In the genomic region with DNA sequence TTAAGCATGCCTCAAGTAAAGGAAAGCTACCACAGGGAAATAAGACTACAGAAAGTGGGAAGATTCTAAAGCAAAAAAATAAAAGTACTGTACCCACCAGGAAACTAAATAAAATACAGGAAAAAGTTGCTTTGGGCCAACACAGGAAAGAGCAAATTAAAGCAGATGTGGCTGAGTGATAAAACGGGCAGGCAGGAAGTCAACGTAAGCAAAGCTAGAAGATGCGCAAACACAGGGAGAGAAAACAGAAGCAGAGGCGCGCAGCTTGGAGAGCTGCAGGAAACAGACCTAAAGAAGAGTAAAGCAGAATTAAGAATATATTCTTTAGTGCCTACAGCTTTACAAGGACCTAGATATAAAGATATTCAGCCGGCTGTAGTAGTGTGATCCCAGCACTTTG, we compare ENCODE assay signal across 12 cellular contexts. TPM values are rescaled to one million over a fixed set of nuclear protein-coding genes. Genes with fewer than 3 reads are reported as not detected.
A peak's percentile ranks its signal among the peaks of the same experiment; 100 is the strongest.
DNase-seq lines count a peak whose midpoint lies in the region; ATAC-seq and TF ChIP-seq lines count a peak whose summit lies in the region.
"Had no signal": no experiment of that assay in that cellular context is flagged by ENCODE, and none has a peak within 500 bp of the region (broad histone marks: within the 10 kb centered on the region; RNA-seq: fewer than 3 reads in every experiment).

No MANE protein-coding gene starts in this region.

- DNase-seq in activated CD4-positive, alpha-beta T cell treated with anti-CD3 and anti-CD28 coated beads for 1 hour, result peak; percentile 37
- no peak for DNase-seq in activated CD4-positive, alpha-beta T cell treated with anti-CD3 and anti-CD28 coated beads, Interleukin-2, amount 50 U/mL, for 4 hours
- DNase-seq in activated T-cell treated with anti-CD3 and anti-CD28 coated beads for 4 hours, result peak; percentile 23
- no peak for DNase-seq in heart right ventricle
- no peak for DNase-seq in stimulated activated naive CD8-positive, alpha-beta T cell treated with anti-CD3 and anti-CD28 coated beads, Interleukin-15, amount 100 ng/mL, for 72 hours
- no peak for DNase-seq in type B pancreatic cell (ENCODE audit: extremely low spot score, unreplicated experiment)
- DNase-seq in ureter (ENCODE audit: low spot score), result no peak
- DNase-seq: brain microvascular endothelial cell, hippocampal formation, NCI-H187 treated with DMSO at 0.1 percent for 48 hours had no signal

- ATAC-seq in heart right ventricle (peak in 6 of 8 donors; percentile 54 to 81 (median 63)), GM18873 (IDR thresholded peaks at IDR 0.05; ENCODE audit: low FRiP score, unreplicated experiment) (no peak)
- no peak for ATAC-seq in stimulated activated naive CD8-positive, alpha-beta T cell treated with anti-CD3 and anti-CD28 coated beads, Interleukin-15, amount 100 ng/mL, for 72 hours

- H3K27ac Mint-ChIP-seq in stimulated activated naive CD8-positive, alpha-beta T cell treated with anti-CD3 and anti-CD28 coated beads, Interleukin-15, amount 100 ng/mL, for 72 hours, result peak overlapping the region; percentile 57 to 72
- no peak overlapping the region for H3K27ac Mint-ChIP-seq in type B pancreatic cell

- TF ChIP-seq CTCF in heart right ventricle (IDR thresholded peaks at IDR 0.05) (no peak), type B pancreatic cell (conservative IDR thresholded peaks at IDR 0.05) (no peak)

- peaks cover 33% of the 10 kb centered on the region for H3K36me3 Mint-ChIP-seq in type B pancreatic cell

- peaks cover 68% of the 10 kb centered on the region for H3K4me1 Mint-ChIP-seq in stimulated activated naive CD8-positive, alpha-beta T cell treated with anti-CD3 and anti-CD28 coated beads, Interleukin-15, amount 100 ng/mL, for 72 hours
- H3K4me1 Mint-ChIP-seq in type B pancreatic cell (ENCODE audit: unreplicated experiment), result no peaks in the 10 kb centered on the region

- peak overlapping the region in 7 of 10 donors; percentile 46 to 87 (median 56) for H3K27ac ChIP-seq in heart right ventricle
- H3K27ac ChIP-seq: brain microvascular endothelial cell, pancreas had no signal

- intact Hi-C loops in heart right ventricle (cut with DNase I), result no loop called here

- no peaks in the 10 kb centered on the region for H3K9me3 ChIP-seq in heart right ventricle
- H3K9me3 ChIP-seq: pancreas had no signal

- H3K4me3 ChIP-seq in heart right ventricle, result no peak overlapping the region
- H3K4me3 ChIP-seq: pancreas had no signal

- peaks cover 0 to 39% (median 8%) of the 10 kb centered on the region in 9 donors for H3K4me1 ChIP-seq in heart right ventricle
- H3K4me1 ChIP-seq: pancreas had no signal

- WGBS in heart right ventricle, 2 donors, result 48 to 49% methylated on average over 6 of the region's 6 CpGs

- no peaks in the 10 kb centered on the region for H3K9me3 Mint-ChIP-seq in stimulated activated naive CD8-positive, alpha-beta T cell treated with anti-CD3 and anti-CD28 coated beads, Interleukin-15, amount 100 ng/mL, for 72 hours
- no peaks in the 10 kb centered on the region for H3K9me3 Mint-ChIP-seq in type B pancreatic cell

- no peaks in the 10 kb centered on the region for H3K27me3 ChIP-seq in heart right ventricle
- H3K27me3 ChIP-seq: brain microvascular endothelial cell, pancreas had no signal

- H3K27me3 Mint-ChIP-seq in stimulated activated naive CD8-positive, alpha-beta T cell treated with anti-CD3 and anti-CD28 coated beads, Interleukin-15, amount 100 ng/mL, for 72 hours, result no peaks in the 10 kb centered on the region
- no peaks in the 10 kb centered on the region for H3K27me3 Mint-ChIP-seq in type B pancreatic cell

- H3K4me3 Mint-ChIP-seq in stimulated activated naive CD8-positive, alpha-beta T cell treated with anti-CD3 and anti-CD28 coated beads, Interleukin-15, amount 100 ng/mL, for 72 hours, result peak overlapping the region; percentile 19 to 44
- no peak overlapping the region for H3K4me3 Mint-ChIP-seq in type B pancreatic cell

- peaks cover under 1 to 100% (median 87%) of the 10 kb centered on the region in 9 donors for H3K36me3 ChIP-seq in heart right ventricle

RNA-seq across cellular contexts. Expression of gene USP36, which starts 21.7 kb away (rescaled TPM):
- total RNA-seq in heart right ventricle (10 to 100 TPM; 20.1 to 28.8 (median 24.9) TPM), type B pancreatic cell (ENCODE audit: low replicate concordance) (53.4 and 58.6 TPM in 2 replicates), ureter (92.0 TPM)
- 10 to 100 TPM; 10.0 to 15.4 TPM for polyA plus RNA-seq in heart right ventricle

RNA-seq across cellular contexts. Expression of gene CYTH1, which starts 36.9 kb away (rescaled TPM):
- total RNA-seq in heart right ventricle (10 to 100 TPM; 23.5 to 46.9 (median 34.8) TPM), type B pancreatic cell (ENCODE audit: low replicate concordance) (18.8 and 30.3 TPM in 2 replicates), ureter (55.6 TPM)
- 10 to 100 TPM; 22.3 to 31.5 TPM for polyA plus RNA-seq in heart right ventricle

Comparison
In these comparisons a context has a peak if more than half of its experiments do, and no peak if none do; other contexts are left out.
1. DNase-seq: peak in activated CD4-positive, alpha-beta T cell treated with anti-CD3 and anti-CD28 coated beads for 1 hour (single experiment) and activated T-cell treated with anti-CD3 and anti-CD28 coated beads for 4 hours (single experiment); none in activated CD4-positive, alpha-beta T cell treated with anti-CD3 and anti-CD28 coated beads, Interleukin-2, amount 50 U/mL, for 4 hours (0 of 2), heart right ventricle (0 of 2), stimulated activated naive CD8-positive, alpha-beta T cell treated with anti-CD3 and anti-CD28 coated beads, Interleukin-15, amount 100 ng/mL, for 72 hours (0 of 2), type B pancreatic cell (single experiment) and ureter (single experiment).
2. ATAC-seq: peak in heart right ventricle (6 of 8); none in stimulated activated naive CD8-positive, alpha-beta T cell treated with anti-CD3 and anti-CD28 coated beads, Interleukin-15, amount 100 ng/mL, for 72 hours (single experiment) and GM18873 (single experiment).